In the genomic region with DNA sequence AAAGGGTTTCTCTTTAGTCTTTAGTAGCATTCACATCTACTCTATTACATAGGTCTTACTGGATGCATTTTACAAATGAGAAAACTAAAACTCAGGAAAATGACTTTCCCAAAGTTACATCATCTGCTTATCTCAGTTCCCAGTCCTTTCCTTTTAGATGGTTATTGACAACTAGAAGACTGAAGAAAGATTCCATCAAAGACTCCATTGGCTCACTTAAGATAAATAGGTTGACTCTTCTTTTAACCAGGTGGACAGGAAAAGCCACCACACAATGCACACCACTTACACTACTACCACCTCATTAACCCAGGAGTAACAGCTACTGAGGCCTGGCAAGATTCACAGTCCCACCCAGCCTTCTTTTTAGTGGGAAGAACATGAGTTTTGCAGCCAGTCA, we compare ENCODE assay signal across 24 cellular contexts.
A peak's percentile ranks its signal among the peaks of the same experiment; 100 is the strongest.
DNase-seq lines count a peak whose midpoint lies in the region; ATAC-seq, FAIRE-seq and TF ChIP-seq lines count a peak whose summit lies in the region.
"Had no signal": no experiment of that assay in that cellular context is flagged by ENCODE, and none has a peak within 500 bp of the region (broad histone marks: within the 10 kb centered on the region; RNA-seq: fewer than 3 reads in every experiment).

No MANE protein-coding gene starts in this region.

- intact Hi-C loops in left ventricle myocardium superior (cut with micrococcal nuclease) (no loop called here), lower lobe of right lung (cut with DNase I) (no loop called here)

- ATAC-seq in HG03135 (IDR thresholded peaks at IDR 0.05; ENCODE audit: unreplicated experiment) (peak; percentile 3), GM21717 (IDR thresholded peaks at IDR 0.05; ENCODE audit: unreplicated experiment) (no peak), left ventricle myocardium superior (no peak), lower lobe of right lung (no peak)
- ATAC-seq: activated CD8-positive, alpha-beta memory T cell treated with anti-CD3 and anti-CD28 coated beads, Interleukin-2, amount 10 ng/mL, durations not matched to agents 7 days and 5 days had no signal

- DNase-seq in GM12892 (ENCODE audit: insufficient read length), result no peak
- DNase-seq in dedifferentiated amniotic fluid mesenchymal stem cell (ENCODE audit: extremely low spot score), result peak; percentile 73
- DNase-seq in nephron progenitor cell, result no peak
- no peak for DNase-seq in left ventricle myocardium superior
- no peak for DNase-seq in lower lobe of right lung
- DNase-seq: activated CD4-positive, alpha-beta T cell treated with anti-CD3 and anti-CD28 coated beads, Interleukin-2, amount 10 ng/mL, durations not matched to agents 24 days and 14 days; activated CD8-positive, alpha-beta memory T cell treated with anti-CD3 and anti-CD28 coated beads, Interleukin-2, amount 10 ng/mL, durations not matched to agents 7 days and 5 days; colonic mucosa; GOT3; kidney; MV-4-11; NCI-H1694; stimulated activated CD8-positive, alpha-beta memory T cell treated with anti-CD3 and anti-CD28 coated beads, Interleukin-4, amount 100 ng/mL, for 48 hours; stomach; tibial artery had no signal

- peaks cover 7% of the 10 kb centered on the region for H3K4me1 ChIP-seq in lower lobe of right lung
- H3K4me1 ChIP-seq: colonic mucosa had no signal

- TF ChIP-seq POLR2A in GM12892 (IDR thresholded peaks at IDR 0.05; ENCODE audit: low read depth, low read length), result no peak

- H3K4me3 Mint-ChIP-seq in nephron progenitor cell, result no peak overlapping the region
- H3K4me3 Mint-ChIP-seq: activated CD4-positive, alpha-beta T cell treated with anti-CD3 and anti-CD28 coated beads, Interleukin-2, amount 10 ng/mL, durations not matched to agents 24 days and 14 days; activated CD8-positive, alpha-beta memory T cell treated with anti-CD3 and anti-CD28 coated beads, Interleukin-2, amount 10 ng/mL, durations not matched to agents 7 days and 5 days; activated T-helper 17 cell treated with anti-CD3 and anti-CD28 coated beads, Interleukin-2, amount 50 U/mL, for 72 hours; endodermal cell had no signal

- peak; percentile 27 for FAIRE-seq in GM12892 (lab: Jason Lieb, UNC)
- FAIRE-seq: HTR-8/SVneo, kidney had no signal

- peaks cover 45% of the 10 kb centered on the region for H3K4me1 Mint-ChIP-seq in nephron progenitor cell

- peaks cover 4% of the 10 kb centered on the region for H3K36me3 Mint-ChIP-seq in nephron progenitor cell (ENCODE audit: low read depth)

- no peak overlapping the region for H3K4me3 ChIP-seq in lower lobe of right lung
- H3K4me3 ChIP-seq: colonic mucosa, lung, stomach, tibial artery had no signal

- H3K27ac ChIP-seq in lower lobe of right lung, result no peak overlapping the region
- H3K27ac ChIP-seq: colonic mucosa, KMS-11, stomach, tibial artery, VCaP had no signal

- no peak for TF ChIP-seq CTCF in nephron progenitor cell (IDR thresholded peaks at IDR 0.05)
- TF ChIP-seq CTCF in lower lobe of right lung (IDR thresholded peaks at IDR 0.05), result no peak

- H3K27ac Mint-ChIP-seq in nephron progenitor cell, result peak overlapping the region; percentile 6
- H3K27ac Mint-ChIP-seq: activated CD4-positive, alpha-beta T cell treated with anti-CD3 and anti-CD28 coated beads, Interleukin-2, amount 10 ng/mL, durations not matched to agents 24 days and 14 days; activated CD8-positive, alpha-beta memory T cell treated with anti-CD3 and anti-CD28 coated beads, Interleukin-2, amount 10 ng/mL, durations not matched to agents 7 days and 5 days; activated T-helper 17 cell treated with anti-CD3 and anti-CD28 coated beads, Interleukin-2, amount 50 U/mL, for 72 hours; endodermal cell had no signal

- H3K27me3 ChIP-seq in lower lobe of right lung (ENCODE audit: low read depth), result no peaks in the 10 kb centered on the region
- H3K27me3 ChIP-seq: colonic mucosa, stomach, tibial artery had no signal

- no peaks in the 10 kb centered on the region for H3K9me3 Mint-ChIP-seq in nephron progenitor cell
- H3K9me3 Mint-ChIP-seq: activated CD4-positive, alpha-beta T cell treated with anti-CD3 and anti-CD28 coated beads, Interleukin-2, amount 10 ng/mL, durations not matched to agents 24 days and 14 days; activated T-helper 17 cell treated with anti-CD3 and anti-CD28 coated beads, Interleukin-2, amount 50 U/mL, for 72 hours; endodermal cell had no signal

- no peaks in the 10 kb centered on the region for H3K27me3 Mint-ChIP-seq in nephron progenitor cell (ENCODE audit: low read depth, poor library complexity)
- H3K27me3 Mint-ChIP-seq: activated CD4-positive, alpha-beta T cell treated with anti-CD3 and anti-CD28 coated beads, Interleukin-2, amount 10 ng/mL, durations not matched to agents 24 days and 14 days; activated CD8-positive, alpha-beta memory T cell treated with anti-CD3 and anti-CD28 coated beads, Interleukin-2, amount 10 ng/mL, durations not matched to agents 7 days and 5 days; activated T-helper 17 cell treated with anti-CD3 and anti-CD28 coated beads, Interleukin-2, amount 50 U/mL, for 72 hours had no signal

- H3K36me3 ChIP-seq in lower lobe of right lung, result no peaks in the 10 kb centered on the region
- H3K36me3 ChIP-seq: colonic mucosa, stomach, tibial artery had no signal

- no peaks in the 10 kb centered on the region for H3K9me3 ChIP-seq in lower lobe of right lung
- H3K9me3 ChIP-seq: colonic mucosa, SK-N-SH, stomach, tibial artery had no signal
